ENCODE assay signal across 25 cellular contexts in genomic region chr14:77275855-77276153, GRCh38. TPM values are rescaled to one million over a fixed set of nuclear protein-coding genes. Genes with fewer than 3 reads are reported as not detected.
DNase-seq lines count a peak whose midpoint lies in the region; ATAC-seq and TF ChIP-seq lines count a peak whose summit lies in the region.
"Had no signal": no experiment of that assay in that cellular context is flagged by ENCODE, and none has a peak within 500 bp of the region (broad histone marks: within the 10 kb centered on the region; RNA-seq: fewer than 3 reads in every experiment).

No MANE protein-coding gene starts in this region.

- H3K27ac Mint-ChIP-seq in Caco-2 (ENCODE audit: unreplicated experiment): no peak overlapping the region
- H3K27ac Mint-ChIP-seq: CD4-positive, alpha-beta T cell; H9 had no signal

- no peaks in the 10 kb centered on the region for H3K4me1 Mint-ChIP-seq in Caco-2 (ENCODE audit: low read depth, unreplicated experiment)
- H3K4me1 Mint-ChIP-seq: CD14-positive monocyte had no signal

- no peaks in the 10 kb centered on the region for H4K20me1 ChIP-seq in neural cell (ENCODE audit: insufficient read depth)

- WGBS in ectodermal cell, 2 experiments: 91% methylated on average over 3 of the region's 3 CpGs

- H3K9me2 ChIP-seq in neural cell (ENCODE audit: insufficient read depth, low read length): no peaks in the 10 kb centered on the region

- H3K27me3 Mint-ChIP-seq in Caco-2 (ENCODE audit: insufficient read depth, unreplicated experiment): no peaks in the 10 kb centered on the region

- no peak for TF ChIP-seq RAD21 in neural cell (conservative IDR thresholded peaks at IDR 0.05)

- no peak overlapping the region for H3K4me3 Mint-ChIP-seq in Caco-2 (ENCODE audit: unreplicated experiment)
- H3K4me3 Mint-ChIP-seq: CD14-positive monocyte; CD4-positive, alpha-beta T cell; CD8-positive, alpha-beta memory T cell; H9 had no signal

- H2AFZ ChIP-seq in neural cell (ENCODE audit: low read depth, low read length): no peak overlapping the region
- H2AFZ ChIP-seq: GM23248 had no signal

- H3K27me3 ChIP-seq in ectodermal cell (ENCODE audit: control insufficient read depth, insufficient read depth, low read length, poor library complexity, severe bottlenecking): peaks cover 20% of the 10 kb centered on the region
- peaks cover 18% of the 10 kb centered on the region for H3K27me3 ChIP-seq in neural cell (ENCODE audit: insufficient read depth, low read depth, low read length)
- H3K27me3 ChIP-seq in Caco-2 (replicated peaks; ENCODE audit: control insufficient read depth, insufficient read depth, low read length): no peaks in the 10 kb centered on the region

- no peaks in the 10 kb centered on the region for H3K36me3 Mint-ChIP-seq in Caco-2 (ENCODE audit: insufficient read depth, unreplicated experiment)

- H3K9me3 Mint-ChIP-seq in Caco-2 (ENCODE audit: unreplicated experiment): no peaks in the 10 kb centered on the region
- H3K9me3 Mint-ChIP-seq: CD4-positive, alpha-beta T cell; CD8-positive, alpha-beta memory T cell had no signal

- H3K4me3 ChIP-seq in ectodermal cell (ENCODE audit: insufficient read depth, low read depth, low read length) (no peak overlapping the region), neural cell (ENCODE audit: low read length) (peak overlapping the region; percentile 29), Caco-2 (ENCODE audit: low read depth, low read length) (no peak overlapping the region)
- H3K4me3 ChIP-seq: A549; BLaER1 treated with 17β-estradiol and CSF1 and Interleukin-3, amounts not matched to agents 10 nM and 100 nM; GM12878; GM23248 had no signal

- H3K27ac ChIP-seq in ectodermal cell (ENCODE audit: insufficient read depth, low read depth, low read length, poor library complexity, severe bottlenecking) (peak overlapping the region; percentile 16), neural cell (ENCODE audit: low read length) (peak overlapping the region; percentile 67)
- H3K27ac ChIP-seq: A549; BLaER1 treated with 17β-estradiol and CSF1 and Interleukin-3, amounts not matched to agents 10 nM and 100 nM; GM23248 had no signal

- BruUV-seq in Caco-2 (replicated peaks; lab: Mats Ljungman, UMichigan): no TSS peak

- no peak overlapping the region for H3K4me2 ChIP-seq in neural cell (ENCODE audit: low read length)
- H3K4me2 ChIP-seq: A549; BLaER1 treated with 17β-estradiol and CSF1 and Interleukin-3, amounts not matched to agents 10 nM and 100 nM had no signal

- TF ChIP-seq EP300 in neural cell (conservative IDR thresholded peaks at IDR 0.05; ENCODE audit: poor library complexity, severe bottlenecking): no peak

- H3K9me3 ChIP-seq in ectodermal cell (ENCODE audit: control insufficient read depth, low read length) (no peaks in the 10 kb centered on the region), neural cell (ENCODE audit: low read length) (no peaks in the 10 kb centered on the region), Caco-2 (no peaks in the 10 kb centered on the region)
- H3K9me3 ChIP-seq: A549; BE2C; BLaER1 treated with 17β-estradiol and CSF1 and Interleukin-3, amounts not matched to agents 10 nM and 100 nM had no signal

- no peaks in the 10 kb centered on the region for H3K79me2 ChIP-seq in neural cell (replicated peaks; ENCODE audit: insufficient read depth, low read length)

- TF ChIP-seq CTCF in neural cell (IDR thresholded peaks at IDR 0.05; ENCODE audit: poor library complexity, severe bottlenecking) (no peak), Caco-2 (IDR thresholded peaks at IDR 0.05; ENCODE audit: insufficient read depth in 1 of 2, low read depth in 1 of 2, low read length in 1 of 2, severe bottlenecking in 1 of 2, unreplicated experiment in 1 of 2) (no peak)

- POLR2A ChIA-PET in Caco-2 (lab: Charles Lee): no interaction called here

- no peaks in the 10 kb centered on the region for H3K36me3 ChIP-seq in ectodermal cell (ENCODE audit: control insufficient read depth, insufficient read depth, low read length)
- no peaks in the 10 kb centered on the region for H3K36me3 ChIP-seq in neural cell (ENCODE audit: insufficient read depth, low read length)
- no peaks in the 10 kb centered on the region for H3K36me3 ChIP-seq in Caco-2 (ENCODE audit: control insufficient read depth, insufficient read depth, low read length)

- DNase-seq in NCI-H2227 treated with DMSO at 0.1 percent for 48 hours (lab: John Stamatoyannopoulos, UW): peak; percentile 23
- DNase-seq in NCI-H2227 (lab: John Stamatoyannopoulos, UW; ENCODE audit: unreplicated experiment): no peak
- DNase-seq in Kasumi-1 (lab: John Stamatoyannopoulos, UW): no peak
- DNase-seq in Caco-2: no peak
- DNase-seq in left lobe of liver (ENCODE audit: low spot score): no peak
- DNase-seq: 8988T; ACHN; AML-193; Calu3; CD4-positive, alpha-beta T cell; CD8-positive, alpha-beta memory T cell; DMS79; EL; GDM1; GM23248; H9 had no signal

- CTCF ChIA-PET in Caco-2 (lab: Charles Lee): no interaction called here

- peak overlapping the region; percentile 25 for H3K9ac ChIP-seq in neural cell (ENCODE audit: low read length)
- H3K9ac ChIP-seq: BLaER1 treated with 17β-estradiol and CSF1 and Interleukin-3, amounts not matched to agents 10 nM and 100 nM; GM23248 had no signal

- H3K4me1 ChIP-seq in ectodermal cell (ENCODE audit: control insufficient read depth, insufficient read depth, low read length) (peaks cover 6% of the 10 kb centered on the region), Caco-2 (no peaks in the 10 kb centered on the region)
- H3K4me1 ChIP-seq: BE2C had no signal

- no peak for ATAC-seq in left lobe of liver
- ATAC-seq: A549, GM12878, HCT116 had no signal

- H3F3A ChIP-seq in neural cell (ENCODE audit: insufficient read depth, low read length, poor library complexity, severe bottlenecking): no peaks in the 10 kb centered on the region

- intact Hi-C loops in Caco-2 (cut with micrococcal nuclease; ENCODE audit: unreplicated experiment): no loop called here

TF ChIP-seq in neural cell, 6 proteins besides CTCF, POLR2A, EP300 and RAD21:
- TF ChIP-seq EZH2 (IDR thresholded peaks at IDR 0.05; ENCODE audit: borderline replicate concordance, insufficient read depth, low read length, poor library complexity, severe bottlenecking) (no peak), TAF1 (IDR thresholded peaks at IDR 0.05; ENCODE audit: low read depth) (no peak), POLR2AphosphoS5 (IDR thresholded peaks at IDR 0.05) (no peak)
TF ChIP-seq in neural cell: peak in this region for 0.

RNA-seq across cellular contexts. Expression of gene NGB, which starts 4.8 kb away (rescaled TPM):
- not detected for polyA plus RNA-seq in ectodermal cell (2013, experiment 1 of 4)
- polyA plus RNA-seq in ectodermal cell (2013, experiment 2 of 4): not detected
- polyA plus RNA-seq in ectodermal cell (2013, experiment 3 of 4): not detected
- polyA plus RNA-seq in ectodermal cell (2013, experiment 4 of 4): 0.32 TPM
- 0.87 and 2.5 TPM in 2 replicates for polyA plus RNA-seq in neural cell
- polyA minus RNA-seq in neural cell: 0.73 and 0.81 TPM in 2 replicates
- total RNA-seq in Caco-2 (2022): not detected in 2 replicates
- not detected for total RNA-seq in left lobe of liver
- total RNA-seq: Calu3; CD4-positive, alpha-beta T cell; CD8-positive, alpha-beta memory T cell; GM12878; GM23248; H4 had no signal
- polyA plus RNA-seq: A549; CD14-positive monocyte; CD8-positive, alpha-beta memory T cell; GM23248 had no signal

RNA-seq across cellular contexts. Expression of gene POMT2, which starts 44.9 kb away (rescaled TPM):
- 36.0 TPM for polyA plus RNA-seq in ectodermal cell (2013, experiment 1 of 4)
- polyA plus RNA-seq in ectodermal cell (2013, experiment 2 of 4): 37.7 TPM
- polyA plus RNA-seq in ectodermal cell (2013, experiment 3 of 4): 19.0 TPM
- 20.8 TPM for polyA plus RNA-seq in ectodermal cell (2013, experiment 4 of 4)
- 9.6 and 11.5 TPM in 2 replicates for polyA plus RNA-seq in neural cell
- 11.1 and 14.1 TPM in 2 replicates for polyA minus RNA-seq in neural cell
- total RNA-seq in Caco-2 (2022) (30.4 and 36.9 TPM in 2 replicates), left lobe of liver (15.7 TPM)

RNA-seq across cellular contexts. Expression of gene GSTZ1, which starts 45.0 kb away (rescaled TPM):
- polyA plus RNA-seq in ectodermal cell (2013, experiment 1 of 4): 38.4 TPM
- polyA plus RNA-seq in ectodermal cell (2013, experiment 2 of 4): 39.3 TPM
- polyA plus RNA-seq in ectodermal cell (2013, experiment 3 of 4): 38.2 TPM
- 38.3 TPM for polyA plus RNA-seq in ectodermal cell (2013, experiment 4 of 4)
- 17.4 and 34.1 TPM in 2 replicates for polyA plus RNA-seq in neural cell
- polyA minus RNA-seq in neural cell: 14.4 and 17.8 TPM in 2 replicates
- 16.9 and 17.0 TPM in 2 replicates for total RNA-seq in Caco-2 (2022)
- 121 TPM for total RNA-seq in left lobe of liver
